ENCODE assay signal across 1 cellular context in the genomic region with DNA sequence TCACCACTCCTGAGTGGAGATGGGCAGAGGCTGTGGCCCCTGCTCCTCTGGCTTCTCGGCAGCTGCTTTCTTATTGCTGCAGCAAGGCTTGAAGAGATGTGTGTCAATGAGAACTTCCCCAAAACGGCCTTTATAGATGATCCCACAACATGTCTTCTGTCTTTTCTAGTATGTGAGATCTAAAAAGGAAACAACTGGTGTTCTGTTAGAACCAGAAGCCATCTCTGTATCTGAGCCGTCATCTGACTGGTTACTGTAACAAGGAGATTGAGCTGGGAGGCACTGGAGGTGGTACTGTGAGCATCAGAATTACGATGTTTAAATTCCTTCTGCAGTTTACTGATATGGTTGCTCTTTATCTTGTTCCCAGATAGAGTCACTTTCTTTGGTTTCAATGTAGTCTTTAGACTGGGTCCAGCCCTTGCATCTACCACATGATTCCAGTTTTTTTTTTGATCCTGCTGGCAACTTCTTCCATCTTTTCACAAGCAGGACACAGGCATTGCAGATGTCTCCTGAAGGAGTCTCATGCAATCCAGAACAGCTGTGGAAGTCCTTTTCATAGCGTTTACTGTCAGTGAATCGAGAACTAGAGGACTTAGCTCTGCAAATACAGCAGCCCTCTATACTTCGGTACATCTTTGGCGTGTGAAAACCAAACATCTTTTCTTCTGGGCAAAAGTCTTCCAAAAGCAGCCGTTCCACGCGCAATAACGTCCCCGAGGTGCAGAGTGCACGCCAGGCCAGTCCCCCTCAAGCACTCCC.
TF ChIP-seq lines count a peak whose summit lies in the region.

No MANE protein-coding gene starts in this region.

TF ChIP-seq in K562, 482 proteins besides CTCF, POLR2A, EP300 and RAD21 (continued from another document):
- TF ChIP-seq, protein P1, sequence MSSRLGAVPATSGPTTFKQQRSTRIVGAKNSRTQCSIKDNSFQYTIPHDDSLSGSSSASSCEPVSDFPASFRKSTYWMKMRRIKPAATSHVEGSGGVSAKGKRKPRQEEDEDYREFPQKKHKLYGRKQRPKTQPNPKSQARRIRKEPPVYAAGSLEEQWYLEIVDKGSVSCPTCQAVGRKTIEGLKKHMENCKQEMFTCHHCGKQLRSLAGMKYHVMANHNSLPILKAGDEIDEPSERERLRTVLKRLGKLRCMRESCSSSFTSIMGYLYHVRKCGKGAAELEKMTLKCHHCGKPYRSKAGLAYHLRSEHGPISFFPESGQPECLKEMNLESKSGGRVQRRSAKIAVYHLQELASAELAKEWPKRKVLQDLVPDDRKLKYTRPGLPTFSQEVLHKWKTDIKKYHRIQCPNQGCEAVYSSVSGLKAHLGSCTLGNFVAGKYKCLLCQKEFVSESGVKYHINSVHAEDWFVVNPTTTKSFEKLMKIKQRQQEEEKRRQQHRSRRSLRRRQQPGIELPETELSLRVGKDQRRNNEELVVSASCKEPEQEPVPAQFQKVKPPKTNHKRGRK (tag; IDR thresholded peaks at IDR 0.05): 0 out of 2 replicates have a peak, but pooled peaks have one; percentile 26
- TF ChIP-seq RCOR1 (IDR thresholded peaks at IDR 0.05; ENCODE audit: borderline replicate concordance in 1 of 2, low read depth in 2 of 2, low read length in 2 of 2) (peak in 1 of 2 experiments; percentile 87; a peak in 2 of 4 replicates), GATA2 (CRISPR knock-in tag; IDR thresholded peaks at IDR 0.05) (peak; percentile 67; the same call in 1 of the 2 replicates), NCOR1 (IDR thresholded peaks at IDR 0.05) (peak; percentile 39; the same call in 1 of the 2 replicates), SOX6 (IDR thresholded peaks at IDR 0.05) (peak; percentile 49)
